9 cellular contexts compared by ENCODE assay signal in the genomic region with DNA sequence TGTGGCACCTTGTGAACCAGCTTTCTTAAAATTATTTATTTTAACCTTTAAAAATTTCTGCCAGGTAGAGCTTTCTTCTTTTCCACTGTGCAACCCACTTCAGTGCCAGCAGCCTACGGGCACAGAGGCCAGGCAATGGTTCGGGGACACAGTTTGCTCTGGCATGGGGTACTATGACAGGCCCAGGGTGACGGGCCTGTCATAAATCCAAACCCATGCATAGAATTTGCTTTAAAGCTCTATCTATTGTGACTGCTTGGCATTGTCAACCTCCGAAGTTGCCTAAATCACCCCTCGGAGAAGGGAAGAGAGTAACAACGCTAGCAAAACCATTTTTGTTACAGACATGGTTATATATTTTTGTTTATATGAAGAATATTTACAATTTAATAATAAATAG. TPM values are rescaled to one million over a fixed set of nuclear protein-coding genes. Genes with fewer than 3 reads are reported as not detected.
DNase-seq lines count a peak whose midpoint lies in the region; ATAC-seq, FAIRE-seq and TF ChIP-seq lines count a peak whose summit lies in the region.
"Had no signal": no experiment of that assay in that cellular context is flagged by ENCODE, and none has a peak within 500 bp of the region (broad histone marks: within the 10 kb centered on the region; RNA-seq: fewer than 3 reads in every experiment).

No MANE protein-coding gene starts in this region.

- no peaks in the 10 kb centered on the region for H3K27me3 ChIP-seq in OCI-LY1 (ENCODE audit: insufficient read depth, low read length)
- no peaks in the 10 kb centered on the region for H3K27me3 ChIP-seq in endothelial cell of umbilical vein (ENCODE audit: control insufficient read depth in 2 of 2, insufficient read depth in 2 of 2, low read length in 2 of 2)
- H3K27me3 ChIP-seq in prostate gland (replicated peaks; ENCODE audit: insufficient read depth), result no peaks in the 10 kb centered on the region

- peaks cover 31% of the 10 kb centered on the region for H3K4me1 ChIP-seq in OCI-LY1 (ENCODE audit: insufficient read depth, low read length, severe bottlenecking)
- peaks cover 23% of the 10 kb centered on the region for H3K4me1 ChIP-seq in endothelial cell of umbilical vein (ENCODE audit: control insufficient read depth, extremely low read depth, insufficient read depth, low read length)
- H3K4me1 ChIP-seq in prostate gland (replicated peaks), result no peaks in the 10 kb centered on the region

- H2AFZ ChIP-seq in OCI-LY1 (ENCODE audit: low read length) (no peak overlapping the region), endothelial cell of umbilical vein (ENCODE audit: low read depth, low read length) (no peak overlapping the region)

- H3K9me1 ChIP-seq in endothelial cell of umbilical vein (replicated peaks; ENCODE audit: control insufficient read depth, extremely low read depth, insufficient read depth, low read length), result no peaks in the 10 kb centered on the region

- no peak for TF ChIP-seq CTCF in GM12864 (IDR thresholded peaks at IDR 0.05; ENCODE audit: low read depth, low read length, missing control alignments)
- TF ChIP-seq CTCF in OCI-LY1 (IDR thresholded peaks at IDR 0.05; ENCODE audit: low read length), result no peak
- TF ChIP-seq CTCF in endothelial cell of umbilical vein (IDR thresholded peaks at IDR 0.05; ENCODE audit: extremely low read depth in 1 of 2, insufficient read depth in 1 of 2, low read depth in 1 of 2, low read length in 2 of 2), result no peak
- TF ChIP-seq CTCF in prostate gland (IDR thresholded peaks at IDR 0.05), result no peak

- POLR2A ChIA-PET in endothelial cell of umbilical vein (lab: Charles Lee), result no interaction called here

- intact Hi-C loops in endothelial cell of umbilical vein (cut with micrococcal nuclease), result no loop called here
- intact Hi-C loops in prostate gland (cut with DNase I), result loop anchor here (10.0 kb wide), 1 partner anchor 218 kb away; no protein-coding TSS in a partner anchor
- intact Hi-C loops in head of caudate nucleus (cut with DNase I), result loop anchor here (10.0 kb wide), 1 partner anchor 238 kb away; a partner anchor contains a TSS

- H4K20me1 ChIP-seq in OCI-LY1 (ENCODE audit: insufficient read depth, low read length) (0 out of 2 replicates have a peak, but pooled peaks cover 3% of the 10 kb centered on the region), endothelial cell of umbilical vein (replicated peaks; ENCODE audit: control insufficient read depth, extremely low read depth, insufficient read depth, low read length) (peaks cover 2% of the 10 kb centered on the region)

- H3K4me3 ChIP-seq in GM12864 (ENCODE audit: low read depth, low read length) (peak overlapping the region; percentile 79), OCI-LY1 (ENCODE audit: low read depth, low read length, poor library complexity, severe bottlenecking) (peak overlapping the region; percentile 98), endothelial cell of umbilical vein (replicated peaks in 1 of 3; ENCODE audit: insufficient read depth in 1 of 3, low read depth in 1 of 3, low read length in 3 of 3) (peak overlapping the region; percentile 71 to 94 (median 88)), prostate gland (peak overlapping the region; percentile 60 to 80)

- 0 out of 2 replicates have a peak, but pooled peaks cover 8% of the 10 kb centered on the region for H3F3A ChIP-seq in OCI-LY1 (ENCODE audit: insufficient read depth, low read length)

- DNase-seq in GM12864 (ENCODE audit: low read depth), result no peak
- no peak for DNase-seq in endothelial cell of umbilical vein (ENCODE audit: low read depth, low spot score)
- no peak for DNase-seq in prostate gland (ENCODE audit: low spot score)
- DNase-seq in nucleus accumbens (lab: John Stamatoyannopoulos, UW), result no peak
- no peak for DNase-seq in head of caudate nucleus
- no peak for DNase-seq in glomerular visceral epithelial cell (ENCODE audit: extremely low spot score)
- DNase-seq: stimulated activated CD8-positive, alpha-beta memory T cell treated with anti-CD3 and anti-CD28 coated beads, Interleukin-4, amount 100 ng/mL, for 48 hours had no signal

- H3K27ac ChIP-seq in OCI-LY1 (ENCODE audit: low read depth, low read length, poor library complexity, severe bottlenecking), result peak overlapping the region; percentile 75
- H3K27ac ChIP-seq in endothelial cell of umbilical vein (ENCODE audit: insufficient read depth, low read depth, low read length), result no peak overlapping the region
- H3K27ac ChIP-seq in prostate gland, result peak overlapping the region; percentile 77 to 93

- no peak for FAIRE-seq in endothelial cell of umbilical vein (lab: Jason Lieb, UNC)

- 45% methylated on average over 6 of the region's 6 CpGs for WGBS in prostate gland

- BruUV-seq in endothelial cell of umbilical vein (replicated peaks; lab: Mats Ljungman, UMichigan), result no TSS peak

- TF ChIP-seq POLR2A in endothelial cell of umbilical vein (IDR thresholded peaks at IDR 0.05; ENCODE audit: low read depth, low read length) (no peak), prostate gland (IDR thresholded peaks at IDR 0.05) (no peak)

- CTCF ChIA-PET in endothelial cell of umbilical vein (lab: Charles Lee), result interaction anchor here (1.3 to 7.4 kb wide), 5 partner anchors 11 to 374 kb away, joined by 4 to 52 read pairs (median 10); no protein-coding TSS in a partner anchor

- H3K79me2 ChIP-seq in OCI-LY1 (ENCODE audit: insufficient read depth, low read length), result peaks cover 32% of the 10 kb centered on the region
- peaks cover 42% of the 10 kb centered on the region for H3K79me2 ChIP-seq in endothelial cell of umbilical vein (ENCODE audit: control insufficient read depth, insufficient read depth, low read length)

- peaks cover 53% of the 10 kb centered on the region for H3K36me3 ChIP-seq in OCI-LY1 (ENCODE audit: insufficient read depth, low read length)
- peaks cover 10 to 20% of the 10 kb centered on the region in 2 experiments for H3K36me3 ChIP-seq in endothelial cell of umbilical vein (ENCODE audit: control insufficient read depth in 2 of 2, extremely low read depth in 1 of 2, insufficient read depth in 2 of 2, low read length in 2 of 2)
- H3K36me3 ChIP-seq in prostate gland, result peaks cover 0 to 14% of the 10 kb centered on the region in 2 donors

- H3K9me3 ChIP-seq in OCI-LY1 (ENCODE audit: low read length) (no peaks in the 10 kb centered on the region), endothelial cell of umbilical vein (replicated peaks; ENCODE audit: control insufficient read depth, insufficient read depth, low read length) (no peaks in the 10 kb centered on the region), prostate gland (no peaks in the 10 kb centered on the region)

- no peaks in the 10 kb centered on the region for H3K9me2 ChIP-seq in OCI-LY1 (ENCODE audit: low read depth, low read length)

- dilution Hi-C loops in endothelial cell of umbilical vein (cut with MboI; ENCODE audit: extremely low pct_ligation_motif_present, low sequenced_read_pairs), result no loop called here

- H3K9ac ChIP-seq in OCI-LY1 (ENCODE audit: low read length), result peak overlapping the region; percentile 97
- peak overlapping the region; percentile 85 for H3K9ac ChIP-seq in endothelial cell of umbilical vein (replicated peaks; ENCODE audit: extremely low read depth, insufficient read depth, low read length)

- peak overlapping the region; percentile 90 for H3K4me2 ChIP-seq in OCI-LY1 (ENCODE audit: low read length)
- H3K4me2 ChIP-seq in endothelial cell of umbilical vein (ENCODE audit: insufficient read depth, low read length), result peak overlapping the region; percentile 100

- no peak for ATAC-seq in GM21619 (IDR thresholded peaks at IDR 0.05; ENCODE audit: unreplicated experiment)

TF ChIP-seq in endothelial cell of umbilical vein, 7 proteins besides CTCF, POLR2A, EP300 and RAD21:
- TF ChIP-seq EZH2 (IDR thresholded peaks at IDR 0.05; ENCODE audit: borderline replicate concordance, low read depth, low read length, severe bottlenecking) (no peak), GATA2 (IDR thresholded peaks at IDR 0.05; ENCODE audit: insufficient read depth, insufficient read length, low read depth, low read length) (no peak), JUN (IDR thresholded peaks at IDR 0.05; ENCODE audit: borderline replicate concordance, insufficient read depth, insufficient read length, low read depth) (no peak), POLR2AphosphoS5 (IDR thresholded peaks at IDR 0.05; ENCODE audit: insufficient read depth, low read depth, low read length) (no peak), FOS (IDR thresholded peaks at IDR 0.05; ENCODE audit: borderline replicate concordance, insufficient read depth, low read length) (no peak), MYC (IDR thresholded peaks at IDR 0.05; ENCODE audit: low read depth, low read length) (no peak)
- TF ChIP-seq, protein P1, sequence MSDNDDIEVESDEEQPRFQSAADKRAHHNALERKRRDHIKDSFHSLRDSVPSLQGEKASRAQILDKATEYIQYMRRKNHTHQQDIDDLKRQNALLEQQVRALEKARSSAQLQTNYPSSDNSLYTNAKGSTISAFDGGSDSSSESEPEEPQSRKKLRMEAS (IDR thresholded peaks at IDR 0.05; ENCODE audit: insufficient read depth, insufficient read length), result no peak

RNA-seq across cellular contexts. Expression of a gene that starts 1.5 kb away (rescaled TPM):
- 104 and 109 TPM in 2 replicates for total RNA-seq in endothelial cell of umbilical vein
- polyA plus RNA-seq in endothelial cell of umbilical vein, result 94.8 and 132 TPM in 2 replicates
- 142 and 171 TPM in 2 replicates for polyA plus RNA-seq in endothelial cell of umbilical vein (2011; cell fraction: cytosol; rRNA removed)
- polyA plus RNA-seq in endothelial cell of umbilical vein (2011; cell fraction: nucleus; rRNA removed), result 101 and 125 TPM in 2 replicates
- polyA plus RNA-seq in endothelial cell of umbilical vein (2012), result 129 and 240 TPM in 2 replicates
- 116 and 149 TPM in 2 replicates for polyA minus RNA-seq in endothelial cell of umbilical vein
- polyA minus RNA-seq in endothelial cell of umbilical vein (2011; cell fraction: cytosol; rRNA and poly(A)+ RNA removed), result 118 TPM
- polyA minus RNA-seq in endothelial cell of umbilical vein (2011; cell fraction: nucleus; rRNA and poly(A)+ RNA removed), result 29.3 and 45.7 TPM in 2 replicates
- 100 to 1,000 TPM; 147 to 261 TPM for total RNA-seq in prostate gland
